23 cellular contexts compared by ENCODE assay signal in genomic region chr6:72863106-72863505, GRCh38.
DNase-seq lines count a peak whose midpoint lies in the region; ATAC-seq and TF ChIP-seq lines count a peak whose summit lies in the region.
"Had no signal": no experiment of that assay in that cellular context is flagged by ENCODE, and none has a peak within 500 bp of the region (broad histone marks: within the 10 kb centered on the region; RNA-seq: fewer than 3 reads in every experiment).

No MANE protein-coding gene starts in this region.

- H3K27ac ChIP-seq in HEK293 (ENCODE audit: extremely low read depth, low read depth, low read length), result no peak overlapping the region
- peak overlapping the region; percentile 58 to 86 for H3K27ac ChIP-seq in ascending aorta
- H3K27ac ChIP-seq in mesendoderm (ENCODE audit: low read depth, low read length), result no peak overlapping the region
- H3K27ac ChIP-seq in smooth muscle cell (ENCODE audit: low read depth), result no peak overlapping the region

- H3F3A ChIP-seq in smooth muscle cell (ENCODE audit: low read depth), result peaks cover 11% of the 10 kb centered on the region

- no peaks in the 10 kb centered on the region for H4K20me1 ChIP-seq in smooth muscle cell (ENCODE audit: low read depth)

- POLR2A ChIA-PET in HEK293 (lab: Yijun Ruan, JAX), result no interaction called here

- H3K36me3 ChIP-seq in HEK293 (ENCODE audit: control insufficient read depth in 2 of 2, insufficient read depth in 1 of 2, low read length in 2 of 2), result no peaks in the 10 kb centered on the region
- no peaks in the 10 kb centered on the region for H3K36me3 ChIP-seq in ascending aorta
- H3K36me3 ChIP-seq in mesendoderm (ENCODE audit: control insufficient read depth, insufficient read depth, low read length), result no peaks in the 10 kb centered on the region
- H3K36me3 ChIP-seq in smooth muscle cell (ENCODE audit: low read depth), result no peaks in the 10 kb centered on the region

- H3K9ac ChIP-seq in mesendoderm (ENCODE audit: low read length), result no peak overlapping the region
- no peak overlapping the region for H3K9ac ChIP-seq in smooth muscle cell (ENCODE audit: low read depth)

- no peak overlapping the region for H2AFZ ChIP-seq in smooth muscle cell (ENCODE audit: low read depth)

- ATAC-seq in HG03354 (IDR thresholded peaks at IDR 0.05; ENCODE audit: poor library complexity, severe bottlenecking, unreplicated experiment) (no peak), HG03159 (IDR thresholded peaks at IDR 0.05; ENCODE audit: unreplicated experiment) (no peak)
- ATAC-seq: HepG2, K562 had no signal

- no peak overlapping the region for H4K8ac ChIP-seq in mesendoderm (ENCODE audit: low read depth, low read length)

- no CpG with 5 or more reads among the region's 1 CpG for WGBS in mesendoderm (ENCODE audit: extremely low coverage, insufficient coverage, low lambda C conversion rate)
- WGBS in smooth muscle cell (ENCODE audit: low lambda C conversion rate), result 4% methylated on average over 1 of the region's 1 CpG

- H3K23ac ChIP-seq in mesendoderm (ENCODE audit: low read length), result no peak overlapping the region

- no peak overlapping the region for H3K56ac ChIP-seq in mesendoderm (ENCODE audit: low read length)

- no peak overlapping the region for H2BK15ac ChIP-seq in mesendoderm (replicated peaks; ENCODE audit: low read depth)

- H2BK5ac ChIP-seq in mesendoderm (ENCODE audit: low read length), result no peak overlapping the region

- TF ChIP-seq CTCF in HEK293 (tag by site-specific recombination; IDR thresholded peaks at IDR 0.05) (no peak), ascending aorta (IDR thresholded peaks at IDR 0.05) (no peak), smooth muscle cell (IDR thresholded peaks at IDR 0.05; ENCODE audit: borderline replicate concordance, insufficient read depth, poor library complexity, severe bottlenecking) (no peak)

- H3K27me3 ChIP-seq in ascending aorta (no peaks in the 10 kb centered on the region), mesendoderm (ENCODE audit: insufficient read depth, low read length, poor library complexity) (no peaks in the 10 kb centered on the region), smooth muscle cell (ENCODE audit: low read depth) (no peaks in the 10 kb centered on the region)
- H3K27me3 ChIP-seq: BLaER1 treated with 17β-estradiol and CSF1 and Interleukin-3, amounts not matched to agents 10 nM and 100 nM had no signal

- H2AK5ac ChIP-seq in mesendoderm (ENCODE audit: low read length), result no peak overlapping the region

- H3K9me3 ChIP-seq in HEK293 (ENCODE audit: control insufficient read depth, insufficient read depth, low read depth, low read length), result no peaks in the 10 kb centered on the region
- no peaks in the 10 kb centered on the region for H3K9me3 ChIP-seq in ascending aorta
- H3K9me3 ChIP-seq in smooth muscle cell (replicated peaks; ENCODE audit: low read depth), result no peaks in the 10 kb centered on the region
- H3K9me3 ChIP-seq: BLaER1 treated with 17β-estradiol and CSF1 and Interleukin-3, amounts not matched to agents 10 nM and 100 nM; Caco-2 had no signal

- H3K4me1 ChIP-seq in HEK293 (ENCODE audit: control insufficient read depth, insufficient read depth, low read length) (no peaks in the 10 kb centered on the region), ascending aorta (peaks cover 9 to 30% of the 10 kb centered on the region in 2 donors), mesendoderm (ENCODE audit: control insufficient read depth, low read depth, low read length) (no peaks in the 10 kb centered on the region), smooth muscle cell (ENCODE audit: low read depth) (peaks cover 8% of the 10 kb centered on the region)
- H3K4me1 ChIP-seq: Caco-2 had no signal

- H2BK120ac ChIP-seq in mesendoderm (ENCODE audit: low read depth, low read length), result no peak overlapping the region

- H3K18ac ChIP-seq in mesendoderm (ENCODE audit: low read length), result no peak overlapping the region

- H3K4me2 ChIP-seq in mesendoderm (ENCODE audit: low read length), result no peak overlapping the region
- peak overlapping the region; percentile 64 for H3K4me2 ChIP-seq in smooth muscle cell

- intact Hi-C loops in ascending aorta (cut with DNase I), result loop anchor here (5.0 kb wide), 4 partner anchors 51 to 241 kb away; partner anchors contain the start of gene KCNQ5

- H3K79me2 ChIP-seq in mesendoderm (ENCODE audit: control insufficient read depth, insufficient read depth, low read length), result no peaks in the 10 kb centered on the region
- no peaks in the 10 kb centered on the region for H3K79me2 ChIP-seq in smooth muscle cell (ENCODE audit: low read depth)

- no peak overlapping the region for H4K5ac ChIP-seq in mesendoderm (ENCODE audit: low read length)

- H3K4me3 ChIP-seq in HEK293 (ENCODE audit: low read depth, low read length) (no peak overlapping the region), ascending aorta (no peak overlapping the region), mesendoderm (ENCODE audit: low read length) (no peak overlapping the region), smooth muscle cell (no peak overlapping the region)
- H3K4me3 ChIP-seq: BLaER1 treated with 17β-estradiol and CSF1 and Interleukin-3, amounts not matched to agents 10 nM and 100 nM; GM12878; K562 had no signal

- CTCF ChIA-PET in HEK293 (lab: Yijun Ruan, JAX), result interaction anchor here (0.5 kb wide), 1 partner anchor 193 kb away, joined by 4 read pairs; no protein-coding TSS in a partner anchor

- no peaks in the 10 kb centered on the region for H3K79me1 ChIP-seq in mesendoderm (ENCODE audit: low read length)

- H3K4ac ChIP-seq in mesendoderm (ENCODE audit: low read depth, low read length), result no peak overlapping the region

- DNase-seq in ascending aorta (ENCODE audit: low spot score in 2 of 2), result no peak
- DNase-seq in mesendoderm, result peak; percentile 6
- DNase-seq in smooth muscle cell (lab: John Stamatoyannopoulos, UW; ENCODE audit: unreplicated experiment), result no peak
- no peak for DNase-seq in A172 (ENCODE audit: low spot score)
- DNase-seq in stimulated activated CD4-positive, alpha-beta T cell treated with anti-CD3 and anti-CD28 coated beads, Interleukin-4, amount 100 ng/mL, for 4 hours, result no peak
- DNase-seq: Caco-2; CD4-positive, alpha-beta memory T cell; DMS 273 treated with DMSO at 0.1 percent for 48 hours; DMS79 treated with DMSO at 0.1 percent for 48 hours; NCI-H1092; NCI-H1436; NCI-H187 treated with DMSO at 0.1 percent for 48 hours; NCI-H2107; NCI-H446 treated with DMSO at 0.1 percent for 48 hours; NCI-H526 treated with DMSO at 0.1 percent for 48 hours; SHP77 treated with DMSO at 0.1 percent for 48 hours had no signal

TF ChIP-seq in HEK293, 187 proteins besides CTCF, POLR2A, EP300 and RAD21 (continues in another document):
- TF ChIP-seq PRDM6 (tag by site-specific recombination; IDR thresholded peaks at IDR 0.05) (peak; percentile 48; the same call in 1 of the 2 replicates), MZF1 (tag by site-specific recombination; IDR thresholded peaks at IDR 0.05; ENCODE audit: borderline replicate concordance) (no peak), ZNF211 (tag by site-specific recombination; IDR thresholded peaks at IDR 0.05; ENCODE audit: low read depth) (no peak), ZNF521 (tag by site-specific recombination; IDR thresholded peaks at IDR 0.05) (no peak), ZNF623 (tag by site-specific recombination; IDR thresholded peaks at IDR 0.05) (no peak), ZSCAN23 (tag by site-specific recombination; IDR thresholded peaks at IDR 0.05) (no peak), SCRT2 (tag by site-specific recombination; IDR thresholded peaks at IDR 0.05) (peak; percentile 66)

Comparison
In these comparisons a context has a peak if more than half of its experiments do, and no peak if none do; other contexts are left out.
1. H3K27ac ChIP-seq: peak in ascending aorta (2 of 2); none in HEK293 (single experiment), mesendoderm (single experiment) and smooth muscle cell (single experiment).